In the genomic region with DNA sequence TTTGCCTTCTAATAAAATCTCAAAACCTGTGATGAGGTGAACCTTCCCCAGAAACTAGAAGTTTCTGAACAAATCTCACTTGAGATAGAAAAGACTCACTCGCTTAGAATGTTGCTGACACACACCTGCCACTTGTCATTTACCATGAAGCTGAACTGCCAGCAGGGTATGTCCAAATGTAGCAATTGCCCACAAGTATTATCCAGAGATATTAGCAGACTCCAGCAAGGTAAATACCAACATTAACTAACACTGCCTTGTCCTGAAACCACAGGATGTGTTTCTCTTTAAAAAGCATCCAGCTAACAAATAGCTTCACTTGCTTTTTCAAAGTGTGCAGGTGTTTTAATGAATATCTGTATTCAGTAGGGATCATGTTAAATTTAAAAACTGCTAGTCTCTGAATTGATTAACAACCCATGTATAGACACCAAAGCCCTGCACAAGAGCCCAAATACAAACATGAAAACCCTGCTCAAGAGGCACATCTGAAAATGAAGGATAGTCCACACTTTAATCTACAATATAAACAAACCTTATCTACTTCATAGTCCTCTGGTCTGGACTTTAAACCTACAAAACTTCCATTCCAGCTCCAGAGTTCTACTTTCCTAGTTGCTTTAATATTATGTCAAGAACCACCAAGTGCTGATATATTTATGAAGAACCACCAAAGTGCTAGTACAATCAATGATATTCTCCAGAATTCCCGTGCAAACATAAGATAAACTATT, we compare ENCODE assay signal across 1 cellular context.
TF ChIP-seq lines count a peak whose summit lies in the region.

No MANE protein-coding gene starts in this region.

TF ChIP-seq in liver, 16 proteins besides CTCF, POLR2A, EP300 and RAD21:
- TF ChIP-seq HNF4A (conservative IDR thresholded peaks at IDR 0.05) (peak; percentile 17 to 50), HNF4G (IDR thresholded peaks at IDR 0.05) (no peak), ATF3 (IDR thresholded peaks at IDR 0.05) (no peak), SP1 (IDR thresholded peaks at IDR 0.05) (no peak), FOXA2 (IDR thresholded peaks at IDR 0.05) (no peak)
- TF ChIP-seq, protein P1, sequence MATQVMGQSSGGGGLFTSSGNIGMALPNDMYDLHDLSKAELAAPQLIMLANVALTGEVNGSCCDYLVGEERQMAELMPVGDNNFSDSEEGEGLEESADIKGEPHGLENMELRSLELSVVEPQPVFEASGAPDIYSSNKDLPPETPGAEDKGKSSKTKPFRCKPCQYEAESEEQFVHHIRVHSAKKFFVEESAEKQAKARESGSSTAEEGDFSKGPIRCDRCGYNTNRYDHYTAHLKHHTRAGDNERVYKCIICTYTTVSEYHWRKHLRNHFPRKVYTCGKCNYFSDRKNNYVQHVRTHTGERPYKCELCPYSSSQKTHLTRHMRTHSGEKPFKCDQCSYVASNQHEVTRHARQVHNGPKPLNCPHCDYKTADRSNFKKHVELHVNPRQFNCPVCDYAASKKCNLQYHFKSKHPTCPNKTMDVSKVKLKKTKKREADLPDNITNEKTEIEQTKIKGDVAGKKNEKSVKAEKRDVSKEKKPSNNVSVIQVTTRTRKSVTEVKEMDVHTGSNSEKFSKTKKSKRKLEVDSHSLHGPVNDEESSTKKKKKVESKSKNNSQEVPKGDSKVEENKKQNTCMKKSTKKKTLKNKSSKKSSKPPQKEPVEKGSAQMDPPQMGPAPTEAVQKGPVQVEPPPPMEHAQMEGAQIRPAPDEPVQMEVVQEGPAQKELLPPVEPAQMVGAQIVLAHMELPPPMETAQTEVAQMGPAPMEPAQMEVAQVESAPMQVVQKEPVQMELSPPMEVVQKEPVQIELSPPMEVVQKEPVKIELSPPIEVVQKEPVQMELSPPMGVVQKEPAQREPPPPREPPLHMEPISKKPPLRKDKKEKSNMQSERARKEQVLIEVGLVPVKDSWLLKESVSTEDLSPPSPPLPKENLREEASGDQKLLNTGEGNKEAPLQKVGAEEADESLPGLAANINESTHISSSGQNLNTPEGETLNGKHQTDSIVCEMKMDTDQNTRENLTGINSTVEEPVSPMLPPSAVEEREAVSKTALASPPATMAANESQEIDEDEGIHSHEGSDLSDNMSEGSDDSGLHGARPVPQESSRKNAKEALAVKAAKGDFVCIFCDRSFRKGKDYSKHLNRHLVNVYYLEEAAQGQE (IDR thresholded peaks at IDR 0.05) = no peak
